In genomic region chr13:20116213-20116612, GRCh38 we compare ENCODE assay signal across 1 cellular context.
TF ChIP-seq lines count a peak whose summit lies in the region.

No MANE protein-coding gene starts in this region.

TF ChIP-seq in IMR-90, 13 proteins besides CTCF, POLR2A, EP300 and RAD21:
- no peak for TF ChIP-seq SMC3 (IDR thresholded peaks at IDR 0.05; ENCODE audit: low read depth, low read length)
- no peak for TF ChIP-seq MAFK (IDR thresholded peaks at IDR 0.05; ENCODE audit: low read depth, low read length)
- TF ChIP-seq RFX5 (IDR thresholded peaks at IDR 0.05; ENCODE audit: low read depth, low read length), result no peak
- no peak for TF ChIP-seq CHD1 (IDR thresholded peaks at IDR 0.05; ENCODE audit: low read depth, low read length)
- no peak for TF ChIP-seq MXI1 (IDR thresholded peaks at IDR 0.05; ENCODE audit: borderline replicate concordance, low read depth, low read length)
- no peak for TF ChIP-seq MAZ (IDR thresholded peaks at IDR 0.05; ENCODE audit: borderline replicate concordance, low read depth, low read length)
- no peak for TF ChIP-seq USF2 (IDR thresholded peaks at IDR 0.05; ENCODE audit: low read depth, low read length)
- no peak for TF ChIP-seq CEBPB (IDR thresholded peaks at IDR 0.05; ENCODE audit: low read depth, low read length)
- no peak for TF ChIP-seq BHLHE40 (IDR thresholded peaks at IDR 0.05; ENCODE audit: low read depth, low read length)
- no peak for TF ChIP-seq FOS (IDR thresholded peaks at IDR 0.05; ENCODE audit: low read depth, low read length)
- no peak for TF ChIP-seq ELK1 (IDR thresholded peaks at IDR 0.05; ENCODE audit: borderline replicate concordance, low read depth, low read length)
- TF ChIP-seq NFE2L2 (IDR thresholded peaks at IDR 0.05; ENCODE audit: low read depth, low read length), result no peak
- no peak for TF ChIP-seq RCOR1 (IDR thresholded peaks at IDR 0.05; ENCODE audit: insufficient replicate concordance, low read length)
